In genomic region chr14:105366386-105367074, GRCh38 we compare ENCODE assay signal across 21 cellular contexts. TPM values are rescaled to one million over a fixed set of nuclear protein-coding genes. Genes with fewer than 3 reads are reported as not detected.
DNase-seq lines count a peak whose midpoint lies in the region; ATAC-seq, FAIRE-seq and TF ChIP-seq lines count a peak whose summit lies in the region.
"Had no signal": no experiment of that assay in that cellular context is flagged by ENCODE, and none has a peak within 500 bp of the region (broad histone marks: within the 10 kb centered on the region; RNA-seq: fewer than 3 reads in every experiment).

No MANE protein-coding gene starts in this region.

- dilution Hi-C loops in IMR-90 (cut with HindIII; ENCODE audit: low sequenced_read_pairs, unreplicated experiment) = no loop called here

- no peak overlapping the region for H3K4me3 Mint-ChIP-seq in astrocyte (ENCODE audit: unreplicated experiment)
- H3K4me3 Mint-ChIP-seq: CD14-positive monocyte had no signal

- no peak overlapping the region for H4K5ac ChIP-seq in IMR-90 (ENCODE audit: low read depth, low read length)

- H3K4me1 ChIP-seq in IMR-90 (ENCODE audit: control insufficient read depth, insufficient read depth, low read length) = peaks cover 2% of the 10 kb centered on the region; the same call in 1 of the 2 replicates
- peaks cover 4% of the 10 kb centered on the region for H3K4me1 ChIP-seq in astrocyte (ENCODE audit: insufficient read depth, low read length)
- H3K4me1 ChIP-seq in Karpas-422 (ENCODE audit: low read length) = peaks cover 4% of the 10 kb centered on the region; the same call in 1 of the 2 replicates
- H3K4me1 ChIP-seq: HAP-1 had no signal

- H3K14ac ChIP-seq in IMR-90 (replicated peaks; ENCODE audit: low read depth, low read length) = no peak overlapping the region

- H4K20me1 ChIP-seq in IMR-90 (ENCODE audit: insufficient read depth, low read length) = peaks cover 7% of the 10 kb centered on the region
- peaks cover 13% of the 10 kb centered on the region for H4K20me1 ChIP-seq in astrocyte (ENCODE audit: insufficient read depth, low read length)
- peaks cover 12% of the 10 kb centered on the region; the same call in 1 of the 2 replicates for H4K20me1 ChIP-seq in Karpas-422 (ENCODE audit: insufficient read depth, low read depth, low read length)

- H3K79me2 ChIP-seq in astrocyte (ENCODE audit: insufficient read depth, low read length) = no peaks in the 10 kb centered on the region
- H3K79me2 ChIP-seq in Karpas-422 (ENCODE audit: low read length) = no peaks in the 10 kb centered on the region

- no peak overlapping the region for H3K4ac ChIP-seq in IMR-90 (ENCODE audit: low read depth, low read length)

- no peak overlapping the region for H2BK15ac ChIP-seq in IMR-90 (ENCODE audit: low read depth, low read length)

- no peaks in the 10 kb centered on the region for H3K9me3 ChIP-seq in IMR-90 (ENCODE audit: control insufficient read depth, insufficient read depth, low read length)
- no peaks in the 10 kb centered on the region for H3K9me3 ChIP-seq in astrocyte (ENCODE audit: insufficient read depth, low read depth, low read length)
- H3K9me3 ChIP-seq in Karpas-422 (ENCODE audit: low read length) = no peaks in the 10 kb centered on the region
- H3K9me3 ChIP-seq: HAP-1 had no signal

- peaks cover 2% of the 10 kb centered on the region for H3K9me3 Mint-ChIP-seq in astrocyte (ENCODE audit: unreplicated experiment)
- H3K9me3 Mint-ChIP-seq: IgD-negative memory B cell had no signal

- no peak overlapping the region for H3K9ac ChIP-seq in IMR-90 (ENCODE audit: low read depth, low read length)
- no peak overlapping the region for H3K9ac ChIP-seq in astrocyte (ENCODE audit: low read length)
- no peak overlapping the region for H3K9ac ChIP-seq in Karpas-422 (ENCODE audit: low read length)

- no peaks in the 10 kb centered on the region for H3K27me3 Mint-ChIP-seq in astrocyte (ENCODE audit: low read depth, unreplicated experiment)

- no peak for TF ChIP-seq POLR2A in IMR-90 (IDR thresholded peaks at IDR 0.05; ENCODE audit: low read depth, low read length)

- no peak overlapping the region for H3K27ac ChIP-seq in IMR-90 (ENCODE audit: insufficient read depth, low read length)
- H3K27ac ChIP-seq in astrocyte (ENCODE audit: low read depth, low read length) = no peak overlapping the region
- peak overlapping the region; percentile 64 for H3K27ac ChIP-seq in layer of hippocampus (ENCODE audit: low read depth, low read length)
- H3K27ac ChIP-seq in Karpas-422 (ENCODE audit: low read length) = no peak overlapping the region

- no peak overlapping the region for H4K8ac ChIP-seq in IMR-90 (ENCODE audit: low read depth in 2 of 2, low read length in 2 of 2)

- no peak overlapping the region for H2AK5ac ChIP-seq in IMR-90 (ENCODE audit: low read depth, low read length)

- WGBS in IMR-90 (ENCODE audit: extremely low coverage in 2 of 2, insufficient read length in 1 of 2), 2 experiments = 95% methylated on average over 18 of the region's 23 CpGs; no CpG with 5 or more reads in 1 of the 2 experiments

- in situ Hi-C loops in IMR-90 (cut with MboI; ENCODE audit: low sequenced_read_pairs) = no loop called here

- H3K4me2 ChIP-seq in IMR-90 (ENCODE audit: low read depth, low read length) (no peak overlapping the region), astrocyte (ENCODE audit: low read length) (no peak overlapping the region), Karpas-422 (ENCODE audit: low read depth, low read length, poor library complexity, severe bottlenecking) (no peak overlapping the region)

- no peak for TF ChIP-seq RAD21 in IMR-90 (IDR thresholded peaks at IDR 0.05; ENCODE audit: low read length)

- H2BK5ac ChIP-seq in IMR-90 (ENCODE audit: low read depth, low read length, poor library complexity, severe bottlenecking) = no peak overlapping the region

- no peaks in the 10 kb centered on the region; a peak in 1 of 4 replicates for H3K79me1 ChIP-seq in IMR-90 (ENCODE audit: low read depth in 1 of 2, low read length in 2 of 2)

- peak overlapping the region; percentile 41 for H3K27ac Mint-ChIP-seq in astrocyte (ENCODE audit: unreplicated experiment)
- H3K27ac Mint-ChIP-seq: CD14-positive monocyte had no signal

- H3K27me3 ChIP-seq in IMR-90 (ENCODE audit: control insufficient read depth, insufficient read depth, low read length) = no peaks in the 10 kb centered on the region
- no peaks in the 10 kb centered on the region for H3K27me3 ChIP-seq in astrocyte (ENCODE audit: insufficient read depth, low read length)
- no peaks in the 10 kb centered on the region for H3K27me3 ChIP-seq in layer of hippocampus (ENCODE audit: control insufficient read depth, insufficient read depth, low read length)
- H3K27me3 ChIP-seq in Karpas-422 (ENCODE audit: low read length) = no peaks in the 10 kb centered on the region

- no peak overlapping the region for H4K91ac ChIP-seq in IMR-90 (ENCODE audit: insufficient read depth, low read depth, low read length)

- H3K23ac ChIP-seq in IMR-90 (ENCODE audit: low read depth, low read length) = no peak overlapping the region

- no peak overlapping the region for H2BK20ac ChIP-seq in IMR-90 (ENCODE audit: low read depth, low read length)

- H3K18ac ChIP-seq in IMR-90 (ENCODE audit: low read depth, low read length) = no peak overlapping the region

- H3K36me3 Mint-ChIP-seq in astrocyte (ENCODE audit: low read depth, unreplicated experiment) = peaks cover 14% of the 10 kb centered on the region
- H3K36me3 Mint-ChIP-seq: IgD-negative memory B cell had no signal

- intact Hi-C loops in IMR-90 (cut with micrococcal nuclease) = no loop called here

- no TSS peak for BruUV-seq in IMR-90 (replicated peaks; lab: Mats Ljungman, UMichigan)

- CTCF ChIA-PET in IMR-90 (lab: Yijun Ruan, JAX) = no interaction called here

- TF ChIP-seq CTCF in IMR-90 (conservative IDR thresholded peaks at IDR 0.05; ENCODE audit: low read depth, low read length) (no peak), astrocyte (IDR thresholded peaks at IDR 0.05; ENCODE audit: insufficient read depth, low read depth, low read length) (no peak)

- peaks cover 3% of the 10 kb centered on the region for H3K9me1 ChIP-seq in IMR-90 (ENCODE audit: insufficient read depth, low read length)

- no peak overlapping the region for H2BK120ac ChIP-seq in IMR-90 (ENCODE audit: low read depth, low read length)

- peaks cover 16% of the 10 kb centered on the region; the same call in 1 of the 2 replicates for H3K36me3 ChIP-seq in IMR-90 (ENCODE audit: control insufficient read depth, insufficient read depth, low read length)
- no peaks in the 10 kb centered on the region for H3K36me3 ChIP-seq in astrocyte (ENCODE audit: insufficient read depth, low read length)
- H3K36me3 ChIP-seq in Karpas-422 (ENCODE audit: insufficient read depth, low read length) = no peaks in the 10 kb centered on the region
- H3K36me3 ChIP-seq: HAP-1 had no signal

- DNase-seq in IMR-90 = no peak
- no peak for DNase-seq in astrocyte (ENCODE audit: low read depth)
- peak; percentile 45 for DNase-seq in putamen (ENCODE audit: low spot score)
- no peak for DNase-seq in GOT3 (lab: John Stamatoyannopoulos, UW)
- no peak for DNase-seq in Karpas-422
- DNase-seq in HTR-8/SVneo (ENCODE audit: insufficient read length, low spot score) = no peak
- no peak for DNase-seq in ureter (ENCODE audit: low spot score)
- DNase-seq: DND-41, MM.1S, NCI-H1092, NCI-H1436 treated with DMSO at 0.1 percent for 48 hours, NCI-H2029, NCI-H345, NCI-H524 treated with DMSO at 0.1 percent for 48 hours, SIG-M5 had no signal

- H2AFZ ChIP-seq in IMR-90 (replicated peaks; ENCODE audit: low read length, poor library complexity) (no peak overlapping the region), astrocyte (ENCODE audit: low read depth, low read length) (no peak overlapping the region), Karpas-422 (ENCODE audit: low read length) (no peak overlapping the region)

- no peak overlapping the region for H3K56ac ChIP-seq in IMR-90 (ENCODE audit: extremely low read depth, insufficient read depth, low read length)

- H3K9me2 ChIP-seq in Karpas-422 (replicated peaks; ENCODE audit: insufficient read depth, low read length) = no peaks in the 10 kb centered on the region

- no peak for ATAC-seq in IMR-90 (ENCODE audit: low read depth)

- POLR2A ChIA-PET in IMR-90 (lab: Charles Lee; ENCODE audit: unreplicated experiment) = no interaction called here

- no peak for FAIRE-seq in astrocyte (lab: Jason Lieb, UNC)
- no peak for FAIRE-seq in HTR-8/SVneo (lab: Jason Lieb, UNC)

- H3K4me1 Mint-ChIP-seq in astrocyte (ENCODE audit: low read depth, unreplicated experiment) = peaks cover 3% of the 10 kb centered on the region

- peak overlapping the region; percentile 50 for H2AK9ac ChIP-seq in IMR-90 (replicated peaks; ENCODE audit: low read depth, low read length, poor library complexity)

- H3K4me3 ChIP-seq in IMR-90 (ENCODE audit: insufficient read depth, low read depth, low read length) (no peak overlapping the region), astrocyte (ENCODE audit: insufficient read depth, low read depth, low read length) (no peak overlapping the region), Karpas-422 (ENCODE audit: low read length) (no peak overlapping the region)
- H3K4me3 ChIP-seq: HAP-1 had no signal

TF ChIP-seq in IMR-90, 13 proteins besides CTCF, POLR2A, EP300 and RAD21 (continues in another document):
- TF ChIP-seq RCOR1 (IDR thresholded peaks at IDR 0.05; ENCODE audit: insufficient replicate concordance, low read length) (no peak), RFX5 (IDR thresholded peaks at IDR 0.05; ENCODE audit: low read depth, low read length) (no peak), CHD1 (IDR thresholded peaks at IDR 0.05; ENCODE audit: low read depth, low read length) (no peak), MXI1 (IDR thresholded peaks at IDR 0.05; ENCODE audit: borderline replicate concordance, low read depth, low read length) (no peak)

RNA-seq across cellular contexts. Expression of gene TEX22, which starts 31.8 kb away (rescaled TPM):
- total RNA-seq in IMR-90 (2012; rRNA removed) (under 0.01 and 0.18 TPM in 2 replicates), astrocyte (1.2 and 2.5 TPM in 2 replicates), ureter (6.2 TPM)
- polyA plus RNA-seq in IMR-90 (2012; rRNA removed) = 0.10 and 0.11 TPM in 2 replicates
- polyA plus RNA-seq in IMR-90 (2012; cell fraction: cytosol; rRNA removed) = 0.03 and 0.12 TPM in 2 replicates
- polyA plus RNA-seq in IMR-90 (2012; cell fraction: nucleus; rRNA removed; ENCODE audit: low replicate concordance) = 1.5 and 1.6 TPM in 2 replicates
- total RNA-seq in Karpas-422 (2014; rRNA removed; shearing (Covaris generic); ENCODE audit: low replicate concordance) = 0.67 and 1.7 TPM in 2 replicates
- total RNA-seq: HT-29, RPMI7951 had no signal

RNA-seq across cellular contexts. Expression of gene PACS2, which starts 52.0 kb away (rescaled TPM):
- total RNA-seq in IMR-90 (2012; rRNA removed) (15.3 and 15.6 TPM in 2 replicates), astrocyte (49.7 and 51.0 TPM in 2 replicates), ureter (101 TPM)
- 32.2 and 35.1 TPM in 2 replicates for polyA plus RNA-seq in IMR-90 (2012; rRNA removed)
- 21.8 and 38.1 TPM in 2 replicates for polyA plus RNA-seq in IMR-90 (2012; cell fraction: cytosol; rRNA removed)
- polyA plus RNA-seq in IMR-90 (2012; cell fraction: nucleus; rRNA removed; ENCODE audit: low replicate concordance) = 145 and 229 TPM in 2 replicates
- total RNA-seq in Karpas-422 (2014; rRNA removed; shearing (Covaris generic); ENCODE audit: low replicate concordance) = 32.4 and 55.8 TPM in 2 replicates

RNA-seq across cellular contexts. Expression of gene MTA1, which starts 53.1 kb away (rescaled TPM):
- 19.4 and 21.5 TPM in 2 replicates for total RNA-seq in IMR-90 (2012; rRNA removed)
- polyA plus RNA-seq in IMR-90 (2012; rRNA removed) = 61.6 and 74.5 TPM in 2 replicates
- 55.0 and 55.6 TPM in 2 replicates for polyA plus RNA-seq in IMR-90 (2012; cell fraction: cytosol; rRNA removed)
- polyA plus RNA-seq in IMR-90 (2012; cell fraction: nucleus; rRNA removed; ENCODE audit: low replicate concordance) = 408 and 869 TPM in 2 replicates
- total RNA-seq in astrocyte = 93.7 and 111 TPM in 2 replicates
- 94.6 and 204 TPM in 2 replicates for total RNA-seq in Karpas-422 (2014; rRNA removed; shearing (Covaris generic); ENCODE audit: low replicate concordance)
- 169 TPM for total RNA-seq in ureter
